ENCODE assay signal across 17 cellular contexts in genomic region chr18:47771922-47772321, GRCh38.
"Had no signal": no experiment of that assay in that cellular context is flagged by ENCODE, and none has a peak within 500 bp of the region (broad histone marks: within the 10 kb centered on the region; RNA-seq: fewer than 3 reads in every experiment).

No MANE protein-coding gene starts in this region.

- DNase-seq: NCI-H446 treated with DMSO at 0.1 percent for 48 hours, NCI-H524 treated with DMSO at 0.1 percent for 48 hours, SHP77 treated with DMSO at 0.1 percent for 48 hours, SK-N-SH had no signal

- H3K4me1 ChIP-seq: Peyer's patch, SJSA1 had no signal

- H3K4me2 ChIP-seq: SK-N-SH had no signal

- H3K27me3 Mint-ChIP-seq: activated naive CD8-positive, alpha-beta T cell had no signal

- H3K4me3 ChIP-seq: MG63, Peyer's patch, SJSA1 had no signal

- H3K9ac ChIP-seq: SK-N-SH had no signal

- H3K27ac ChIP-seq: Peyer's patch, SJSA1 had no signal

- H3K27ac Mint-ChIP-seq: activated CD4-positive, alpha-beta memory T cell treated with anti-CD3 and anti-CD28 coated beads for 36 hours; activated CD4-positive, alpha-beta T cell treated with anti-CD3 and anti-CD28 coated beads for 36 hours; activated naive CD4-positive, alpha-beta T cell treated with anti-CD3 and anti-CD28 coated beads, Interleukin-2, amount 10 ng/mL, durations not matched to agents 7 days and 5 days; activated naive CD8-positive, alpha-beta T cell; activated naive CD8-positive, alpha-beta T cell treated with anti-CD3 and anti-CD28 coated beads, Interleukin-2, amount 50 U/mL, for 24 hours; activated T-helper 1 cell treated with anti-CD3 and anti-CD28 coated beads, Interleukin-12 subunit alpha, Interleukin-12 subunit beta, Interleukin-2, Interleukin-4 antibody, amounts not matched to agents 30 ng/mL and 10 ng/mL and 1 ng/mL, durations not matched to agents 14 hours and 24 hours and 36 hours; brain; T-helper 1 cell treated with Interleukin-12 subunit alpha and Interleukin-12 subunit beta and Interleukin-4 antibody, amounts not matched to agents 30 μg/mL and 1 μg/mL, for 36 hours had no signal

- H3K9me3 Mint-ChIP-seq: activated CD4-positive, alpha-beta memory T cell treated with anti-CD3 and anti-CD28 coated beads for 36 hours; activated naive CD4-positive, alpha-beta T cell treated with anti-CD3 and anti-CD28 coated beads, Interleukin-2, amount 10 ng/mL, durations not matched to agents 7 days and 5 days; activated naive CD8-positive, alpha-beta T cell treated with anti-CD3 and anti-CD28 coated beads, Interleukin-2, amount 50 U/mL, for 24 hours; activated T-cell treated with anti-CD3 and anti-CD28 coated beads, Interleukin-2, amount 50 U/mL, for 4 hours; activated T-helper 1 cell treated with anti-CD3 and anti-CD28 coated beads, Interleukin-12 subunit alpha, Interleukin-12 subunit beta, Interleukin-2, Interleukin-4 antibody, amounts not matched to agents 30 ng/mL and 10 ng/mL and 1 ng/mL, durations not matched to agents 14 hours and 24 hours and 36 hours; T-helper 1 cell treated with Interleukin-12 subunit alpha and Interleukin-12 subunit beta and Interleukin-4 antibody, amounts not matched to agents 30 μg/mL and 1 μg/mL, for 36 hours; T-helper 2 cell treated with Interferon-gamma antibody and Interleukin-4, amounts not matched to agents 5 μg/mL and 100 μg/mL, for 36 hours had no signal

- H3K36me3 Mint-ChIP-seq: activated CD4-positive, alpha-beta memory T cell treated with anti-CD3 and anti-CD28 coated beads for 36 hours; activated naive CD4-positive, alpha-beta T cell treated with anti-CD3 and anti-CD28 coated beads, Interleukin-2, amount 10 ng/mL, durations not matched to agents 7 days and 5 days; activated naive CD8-positive, alpha-beta T cell; brain had no signal

- H3K4me3 Mint-ChIP-seq: activated CD4-positive, alpha-beta memory T cell treated with anti-CD3 and anti-CD28 coated beads for 36 hours; activated CD4-positive, alpha-beta T cell treated with anti-CD3 and anti-CD28 coated beads for 36 hours; activated naive CD4-positive, alpha-beta T cell treated with anti-CD3 and anti-CD28 coated beads, Interleukin-2, amount 10 ng/mL, durations not matched to agents 7 days and 5 days; activated naive CD8-positive, alpha-beta T cell; activated naive CD8-positive, alpha-beta T cell treated with anti-CD3 and anti-CD28 coated beads, Interleukin-2, amount 50 U/mL, for 24 hours; activated T-cell treated with anti-CD3 and anti-CD28 coated beads, Interleukin-2, amount 50 U/mL, for 4 hours; activated T-helper 1 cell treated with anti-CD3 and anti-CD28 coated beads, Interleukin-12 subunit alpha, Interleukin-12 subunit beta, Interleukin-2, Interleukin-4 antibody, amounts not matched to agents 30 ng/mL and 10 ng/mL and 1 ng/mL, durations not matched to agents 14 hours and 24 hours and 36 hours; brain; T-helper 1 cell treated with Interleukin-12 subunit alpha and Interleukin-12 subunit beta and Interleukin-4 antibody, amounts not matched to agents 30 μg/mL and 1 μg/mL, for 36 hours; T-helper 2 cell treated with Interferon-gamma antibody and Interleukin-4, amounts not matched to agents 5 μg/mL and 100 μg/mL, for 36 hours had no signal

- H3K4me1 Mint-ChIP-seq: activated CD4-positive, alpha-beta T cell treated with anti-CD3 and anti-CD28 coated beads for 36 hours; activated naive CD4-positive, alpha-beta T cell treated with anti-CD3 and anti-CD28 coated beads, Interleukin-2, amount 10 ng/mL, durations not matched to agents 7 days and 5 days; activated naive CD8-positive, alpha-beta T cell treated with anti-CD3 and anti-CD28 coated beads, Interleukin-2, amount 50 U/mL, for 24 hours; brain had no signal

- H3K9me3 ChIP-seq: MG63, Peyer's patch, SJSA1, SK-N-SH had no signal

- H3K36me3 ChIP-seq: MG63, Peyer's patch, SJSA1 had no signal

- H3K27me3 ChIP-seq: MG63, Peyer's patch, SJSA1 had no signal
